ENCODE assay signal across 8 cellular contexts in genomic region chr10:80452688-80453391, GRCh38. TPM values are rescaled to one million over a fixed set of nuclear protein-coding genes. Genes with fewer than 3 reads are reported as not detected.
DNase-seq lines count a peak whose midpoint lies in the region.

No MANE protein-coding gene starts in this region.

- peaks cover 15% of the 10 kb centered on the region for H3K36me3 Mint-ChIP-seq in T-helper 1 cell treated with Interleukin-12 subunit alpha and Interleukin-12 subunit beta and Interleukin-4 antibody, amounts not matched to agents 30 μg/mL and 1 μg/mL, for 36 hours (ENCODE audit: low read depth)
- H3K36me3 Mint-ChIP-seq in activated naive CD8-positive, alpha-beta T cell treated with anti-CD3 and anti-CD28 coated beads for 36 hours: peaks cover 19% of the 10 kb centered on the region

- H3K27ac Mint-ChIP-seq in T-helper 1 cell treated with Interleukin-12 subunit alpha and Interleukin-12 subunit beta and Interleukin-4 antibody, amounts not matched to agents 30 μg/mL and 1 μg/mL, for 36 hours: peak overlapping the region; percentile 23
- peak overlapping the region; percentile 38 for H3K27ac Mint-ChIP-seq in activated naive CD8-positive, alpha-beta T cell treated with anti-CD3 and anti-CD28 coated beads for 36 hours

- peak overlapping the region; percentile 71 to 76 for H3K4me3 ChIP-seq in stomach smooth muscle (ENCODE audit: low read length in 2 of 2)

- peaks cover 27% of the 10 kb centered on the region for H3K4me1 ChIP-seq in stomach smooth muscle (ENCODE audit: control insufficient read depth, insufficient read depth, low read length)

- peak overlapping the region; percentile 78 to 84 for H3K9ac ChIP-seq in stomach smooth muscle (ENCODE audit: low read length in 2 of 2)

- H3K27me3 ChIP-seq in stomach smooth muscle (ENCODE audit: control insufficient read depth in 1 of 2, insufficient read depth in 2 of 2, low read length in 2 of 2): no peaks in the 10 kb centered on the region

- H3K36me3 ChIP-seq in stomach smooth muscle (ENCODE audit: control insufficient read depth in 2 of 2, insufficient read depth in 2 of 2, low read length in 2 of 2): no peaks in the 10 kb centered on the region

- peak overlapping the region; percentile 85 for H3K27ac ChIP-seq in stomach smooth muscle (ENCODE audit: low read length)

- H3K9me3 ChIP-seq in stomach smooth muscle (ENCODE audit: control insufficient read depth in 2 of 2, low read length in 2 of 2): peaks cover 0 to 4% of the 10 kb centered on the region in 2 donors

- H3K27me3 Mint-ChIP-seq in T-helper 1 cell treated with Interleukin-12 subunit alpha and Interleukin-12 subunit beta and Interleukin-4 antibody, amounts not matched to agents 30 μg/mL and 1 μg/mL, for 36 hours (ENCODE audit: low read depth): no peaks in the 10 kb centered on the region
- H3K27me3 Mint-ChIP-seq in activated naive CD8-positive, alpha-beta T cell treated with anti-CD3 and anti-CD28 coated beads for 36 hours: no peaks in the 10 kb centered on the region

- peak overlapping the region; percentile 77 for H3K4me3 Mint-ChIP-seq in T-helper 1 cell treated with Interleukin-12 subunit alpha and Interleukin-12 subunit beta and Interleukin-4 antibody, amounts not matched to agents 30 μg/mL and 1 μg/mL, for 36 hours
- H3K4me3 Mint-ChIP-seq in activated naive CD8-positive, alpha-beta T cell treated with anti-CD3 and anti-CD28 coated beads for 36 hours: peak overlapping the region; percentile 68

- H3K4me1 Mint-ChIP-seq in T-helper 1 cell treated with Interleukin-12 subunit alpha and Interleukin-12 subunit beta and Interleukin-4 antibody, amounts not matched to agents 30 μg/mL and 1 μg/mL, for 36 hours (ENCODE audit: low read depth): peaks cover 26% of the 10 kb centered on the region
- peaks cover 31% of the 10 kb centered on the region for H3K4me1 Mint-ChIP-seq in activated naive CD8-positive, alpha-beta T cell treated with anti-CD3 and anti-CD28 coated beads for 36 hours

- no peak for DNase-seq in T-helper 1 cell
- no peak for DNase-seq in activated naive CD8-positive, alpha-beta T cell treated with anti-CD3 and anti-CD28 coated beads for 36 hours
- DNase-seq in kidney glomerular epithelial cell (lab: John Stamatoyannopoulos, UW): peak; percentile 73
- no peak for DNase-seq in NCI-H345 treated with DMSO at 0.1 percent for 48 hours (lab: John Stamatoyannopoulos, UW; ENCODE audit: unreplicated experiment)
- no peak for DNase-seq in SKM-1 treated with dmso at 0.1 percent for 144 hours (lab: John Stamatoyannopoulos, UW; ENCODE audit: unreplicated experiment)
- no peak for DNase-seq in NK-92 (lab: John Stamatoyannopoulos, UW; ENCODE audit: unreplicated experiment)

- H3K9me3 Mint-ChIP-seq in T-helper 1 cell treated with Interleukin-12 subunit alpha and Interleukin-12 subunit beta and Interleukin-4 antibody, amounts not matched to agents 30 μg/mL and 1 μg/mL, for 36 hours: no peaks in the 10 kb centered on the region
- H3K9me3 Mint-ChIP-seq in activated naive CD8-positive, alpha-beta T cell treated with anti-CD3 and anti-CD28 coated beads for 36 hours: no peaks in the 10 kb centered on the region

RNA-seq across cellular contexts. Expression of gene TSPAN14, which starts 1.3 kb away (rescaled TPM):
- total RNA-seq in activated naive CD8-positive, alpha-beta T cell treated with anti-CD3 and anti-CD28 coated beads for 36 hours: 10 to 100 TPM; 39.6 to 40.4 TPM

RNA-seq across cellular contexts. Expression of gene PRXL2A, which starts 44.5 kb away (rescaled TPM):
- 10 to 100 TPM; 23.3 to 24.5 TPM for total RNA-seq in activated naive CD8-positive, alpha-beta T cell treated with anti-CD3 and anti-CD28 coated beads for 36 hours
